20 cellular contexts compared by ENCODE assay signal in genomic region chr19:19502808-19503602, GRCh38. TPM values are rescaled to one million over a fixed set of nuclear protein-coding genes. Genes with fewer than 3 reads are reported as not detected.
DNase-seq lines count a peak whose midpoint lies in the region; ATAC-seq lines count a peak whose summit lies in the region.
"Had no signal": no experiment of that assay in that cellular context is flagged by ENCODE, and none has a peak within 500 bp of the region (broad histone marks: within the 10 kb centered on the region; RNA-seq: fewer than 3 reads in every experiment).

No MANE protein-coding gene starts in this region.

- no peak overlapping the region for H3K23ac ChIP-seq in neuronal stem cell (ENCODE audit: low read depth, low read length, poor library complexity)

- H2BK120ac ChIP-seq in neuronal stem cell (ENCODE audit: low read depth, low read length) = no peak overlapping the region

- H3K18ac ChIP-seq in neuronal stem cell (ENCODE audit: low read length) = no peak overlapping the region

- no peaks in the 10 kb centered on the region for H3K27me3 Mint-ChIP-seq in activated CD4-positive, alpha-beta T cell treated with anti-CD3 and anti-CD28 coated beads for 36 hours
- no peaks in the 10 kb centered on the region for H3K27me3 Mint-ChIP-seq in effector memory CD8-positive, alpha-beta T cell
- H3K27me3 Mint-ChIP-seq: stimulated activated naive CD8-positive, alpha-beta T cell treated with anti-CD3 and anti-CD28 coated beads, Interleukin-15, amount 100 ng/mL, for 72 hours had no signal

- POLR2A ChIA-PET in activated CD4-positive, alpha-beta T cell treated with anti-CD3 and anti-CD28 coated beads for 36 hours (lab: Charles Lee) = no interaction called here

- H3K27ac Mint-ChIP-seq in activated CD4-positive, alpha-beta T cell treated with anti-CD3 and anti-CD28 coated beads for 36 hours = peak overlapping the region; percentile 20
- H3K27ac Mint-ChIP-seq in effector memory CD8-positive, alpha-beta T cell = peak overlapping the region; percentile 27 to 54

- H3K9me3 Mint-ChIP-seq in activated CD4-positive, alpha-beta T cell treated with anti-CD3 and anti-CD28 coated beads for 36 hours (ENCODE audit: low read depth) = no peaks in the 10 kb centered on the region
- H3K9me3 Mint-ChIP-seq in effector memory CD8-positive, alpha-beta T cell = no peaks in the 10 kb centered on the region
- H3K9me3 Mint-ChIP-seq: stimulated activated naive CD8-positive, alpha-beta T cell treated with anti-CD3 and anti-CD28 coated beads, Interleukin-15, amount 100 ng/mL, for 72 hours had no signal

- no peak overlapping the region for H3K27ac ChIP-seq in neuronal stem cell (replicated peaks; ENCODE audit: low read length)
- H3K27ac ChIP-seq: Peyer's patch, tibial artery had no signal

- no peak overlapping the region for H3K4me2 ChIP-seq in neuronal stem cell (ENCODE audit: insufficient read depth, low read length, poor library complexity, severe bottlenecking)

- CTCF ChIA-PET in activated CD4-positive, alpha-beta T cell treated with anti-CD3 and anti-CD28 coated beads for 36 hours (lab: Charles Lee) = interaction anchor here (2.1 kb wide), 1 partner anchor 12 kb away, joined by 7 read pairs; no protein-coding TSS in a partner anchor

- H2AK5ac ChIP-seq in neuronal stem cell (ENCODE audit: low read depth, low read length) = no peak overlapping the region

- H3K4me1 ChIP-seq in neuronal stem cell (ENCODE audit: control insufficient read depth in 2 of 2, insufficient read depth in 1 of 2, low read depth in 1 of 2, low read length in 2 of 2) = no peaks in the 10 kb centered on the region
- H3K4me1 ChIP-seq: Peyer's patch, tibial artery had no signal

- no peak overlapping the region for H4K91ac ChIP-seq in neuronal stem cell (ENCODE audit: low read depth, low read length, poor library complexity)

- H3K4me1 Mint-ChIP-seq in activated CD4-positive, alpha-beta T cell treated with anti-CD3 and anti-CD28 coated beads for 36 hours = no peaks in the 10 kb centered on the region
- H3K4me1 Mint-ChIP-seq in effector memory CD8-positive, alpha-beta T cell (ENCODE audit: low read depth in 2 of 2) = no peaks in the 10 kb centered on the region
- H3K4me1 Mint-ChIP-seq: stimulated activated naive CD8-positive, alpha-beta T cell treated with anti-CD3 and anti-CD28 coated beads, Interleukin-15, amount 100 ng/mL, for 72 hours had no signal

- no peak overlapping the region for H2AFZ ChIP-seq in neuronal stem cell (ENCODE audit: low read length)

- no peak overlapping the region for H3K4me3 ChIP-seq in neuronal stem cell (ENCODE audit: low read length in 2 of 2)
- H3K4me3 ChIP-seq: Peyer's patch, tibial artery had no signal

- H2BK15ac ChIP-seq in neuronal stem cell (ENCODE audit: low read length) = no peak overlapping the region

- H3K79me1 ChIP-seq in neuronal stem cell (ENCODE audit: low read depth, low read length) = peaks cover 13% of the 10 kb centered on the region

- peak overlapping the region; percentile 17 for H4K8ac ChIP-seq in neuronal stem cell (ENCODE audit: low read depth, low read length)

- H3K36me3 ChIP-seq in neuronal stem cell (replicated peaks in 1 of 2; ENCODE audit: control insufficient read depth in 2 of 2, insufficient read depth in 2 of 2, low read length in 2 of 2) = peaks cover 69 to 100% of the 10 kb centered on the region in 2 donors

- H3K4me3 Mint-ChIP-seq in activated CD4-positive, alpha-beta T cell treated with anti-CD3 and anti-CD28 coated beads for 36 hours = no peak overlapping the region
- no peak overlapping the region for H3K4me3 Mint-ChIP-seq in effector memory CD8-positive, alpha-beta T cell
- H3K4me3 Mint-ChIP-seq: stimulated activated naive CD8-positive, alpha-beta T cell treated with anti-CD3 and anti-CD28 coated beads, Interleukin-15, amount 100 ng/mL, for 72 hours had no signal

- H3K27me3 ChIP-seq in neuronal stem cell (ENCODE audit: control insufficient read depth in 3 of 3, insufficient read depth in 3 of 3, low read depth in 1 of 3, low read length in 3 of 3) = no peaks in the 10 kb centered on the region
- H3K27me3 ChIP-seq: Peyer's patch, tibial artery had no signal

- H3K9ac ChIP-seq in neuronal stem cell (ENCODE audit: low read depth, low read length, poor library complexity) = peak overlapping the region; percentile 72

- no peak for DNase-seq in activated CD4-positive, alpha-beta T cell treated with anti-CD3 and anti-CD28 coated beads for 36 hours
- DNase-seq in activated CD4-positive, alpha-beta T cell treated with anti-CD3 and anti-CD28 coated beads for 4 hours = no peak
- DNase-seq in NCI-H2227 (lab: John Stamatoyannopoulos, UW; ENCODE audit: unreplicated experiment) (peak; percentile 47), neuronal stem cell (ENCODE audit: low spot score) (no peak), T1000 (lab: John Stamatoyannopoulos, UW) (no peak), MV-4-11 (lab: John Stamatoyannopoulos, UW) (no peak)
- no peak for DNase-seq in effector memory CD8-positive, alpha-beta T cell
- DNase-seq: 8988T; activated CD8-positive, alpha-beta memory T cell treated with anti-CD3 and anti-CD28 coated beads, Interleukin-2, amount 50 U/mL, for 48 hours; activated effector memory CD4-positive, alpha-beta T cell treated with Interleukin-2 at 50 U/mL for 16 hours; cerebellar nuclear complex; Karpas-422; NCI-H2171 treated with DMSO at 0.1 percent for 48 hours; NCI-H69; Peyer's patch; SIG-M5; stimulated activated naive CD8-positive, alpha-beta T cell treated with anti-CD3 and anti-CD28 coated beads, Interleukin-15, amount 100 ng/mL, for 72 hours; SW 1271; tibial artery had no signal

- no peak overlapping the region for H3K4ac ChIP-seq in neuronal stem cell (ENCODE audit: low read length)

- no peak for ATAC-seq in activated CD4-positive, alpha-beta T cell treated with anti-CD3 and anti-CD28 coated beads for 36 hours
- ATAC-seq in effector memory CD8-positive, alpha-beta T cell (replicated peaks) = no peak
- ATAC-seq in HG03135 (IDR thresholded peaks at IDR 0.05; ENCODE audit: unreplicated experiment) = no peak
- ATAC-seq: stimulated activated naive CD8-positive, alpha-beta T cell treated with anti-CD3 and anti-CD28 coated beads, Interleukin-15, amount 100 ng/mL, for 72 hours had no signal

- H2BK12ac ChIP-seq in neuronal stem cell (ENCODE audit: low read length) = no peak overlapping the region

- H3K9me3 ChIP-seq in neuronal stem cell (replicated peaks in 1 of 2; ENCODE audit: control insufficient read depth in 2 of 2, insufficient read depth in 1 of 2, low read depth in 1 of 2, low read length in 2 of 2) = no peaks in the 10 kb centered on the region
- H3K9me3 ChIP-seq: Peyer's patch, tibial artery had no signal

- H3K14ac ChIP-seq in neuronal stem cell (ENCODE audit: low read length) = no peak overlapping the region

- H3K36me3 Mint-ChIP-seq in activated CD4-positive, alpha-beta T cell treated with anti-CD3 and anti-CD28 coated beads for 36 hours (ENCODE audit: low read depth) = peaks cover 41% of the 10 kb centered on the region
- H3K36me3 Mint-ChIP-seq in effector memory CD8-positive, alpha-beta T cell (ENCODE audit: insufficient read depth) = peaks cover 70% of the 10 kb centered on the region

- 100% methylated on average over 1 of the region's 18 CpGs; no CpG with 5 or more reads in 1 of the 2 donors for WGBS in neuronal stem cell (ENCODE audit: extremely low coverage in 2 of 2, insufficient read length in 2 of 2, insufficient replicate concordance in 1 of 2), 2 donors

- peak overlapping the region; percentile 39 for H2BK5ac ChIP-seq in neuronal stem cell (ENCODE audit: low read length)

- intact Hi-C loops in activated CD4-positive, alpha-beta T cell treated with anti-CD3 and anti-CD28 coated beads for 36 hours (cut with DNase I, micrococcal nuclease) = no loop called here

RNA-seq across cellular contexts. Expression of gene TSSK6, which starts 12.3 kb away (rescaled TPM):
- 1 to 10 TPM; 3.8 to 4.4 TPM for total RNA-seq in activated CD4-positive, alpha-beta T cell treated with anti-CD3 and anti-CD28 coated beads for 36 hours
- 2.3 TPM for polyA plus RNA-seq in neuronal stem cell (2013, experiment 1 of 2)
- polyA plus RNA-seq in neuronal stem cell (2013, experiment 2 of 2) = 2.2 TPM

RNA-seq across cellular contexts. Expression of gene NDUFA13, which starts 13.0 kb away (rescaled TPM):
- 100 to 1,000 TPM; 310 to 323 TPM for total RNA-seq in activated CD4-positive, alpha-beta T cell treated with anti-CD3 and anti-CD28 coated beads for 36 hours
- polyA plus RNA-seq in neuronal stem cell (2013, experiment 1 of 2) = 218 TPM
- polyA plus RNA-seq in neuronal stem cell (2013, experiment 2 of 2) = 213 TPM

RNA-seq across cellular contexts. Expression of gene YJEFN3, which starts 25.7 kb away (rescaled TPM):
- 10 to 100 TPM; 10.7 to 11.4 TPM for total RNA-seq in activated CD4-positive, alpha-beta T cell treated with anti-CD3 and anti-CD28 coated beads for 36 hours
- 10.9 TPM for polyA plus RNA-seq in neuronal stem cell (2013, experiment 1 of 2)
- 9.9 TPM for polyA plus RNA-seq in neuronal stem cell (2013, experiment 2 of 2)

RNA-seq across cellular contexts. Expression of gene CILP2, which starts 35.1 kb away (rescaled TPM):
- under 1 TPM; 0.19 to 0.27 TPM for total RNA-seq in activated CD4-positive, alpha-beta T cell treated with anti-CD3 and anti-CD28 coated beads for 36 hours
- 2.0 TPM for polyA plus RNA-seq in neuronal stem cell (2013, experiment 1 of 2)
- 2.1 TPM for polyA plus RNA-seq in neuronal stem cell (2013, experiment 2 of 2)
- total RNA-seq: Peyer's patch had no signal
